Comparison of ENCODE assay signal across 11 cellular contexts in genomic region chr6:87660226-87660886, GRCh38. TPM values are rescaled to one million over a fixed set of nuclear protein-coding genes. Genes with fewer than 3 reads are reported as not detected.
DNase-seq lines count a peak whose midpoint lies in the region; ATAC-seq and TF ChIP-seq lines count a peak whose summit lies in the region.
"Had no signal": no experiment of that assay in that cellular context is flagged by ENCODE, and none has a peak within 500 bp of the region (broad histone marks: within the 10 kb centered on the region; RNA-seq: fewer than 3 reads in every experiment).

No MANE protein-coding gene starts in this region.

- H3K27me3 Mint-ChIP-seq in activated T-cell treated with anti-CD3 and anti-CD28 coated beads, Interleukin-2, amount 50 U/mL, for 24 hours, result no peaks in the 10 kb centered on the region
- H3K27me3 Mint-ChIP-seq in stimulated activated memory B cell treated with anti-CD40 and anti-IgM and Interleukin-4, amounts not matched to agents 10 μg/mL and 1 μg/mL and 100 μg/mL, for 72 hours, result no peaks in the 10 kb centered on the region
- H3K27me3 Mint-ChIP-seq: central memory CD8-positive, alpha-beta T cell had no signal

- no peak for TF ChIP-seq EP300 in ovary (IDR thresholded peaks at IDR 0.05)

- peak; percentile 16 for ATAC-seq in left ventricle myocardium superior
- ATAC-seq in stimulated activated memory B cell treated with anti-CD40 and anti-IgM and Interleukin-4, amounts not matched to agents 10 μg/mL and 1 μg/mL and 100 μg/mL, for 72 hours, result no peak
- ATAC-seq: pancreas had no signal

- H3K36me3 ChIP-seq in adrenal gland (replicated peaks in 1 of 2) (no peaks in the 10 kb centered on the region), testis (ENCODE audit: low read depth, missing control alignments) (no peaks in the 10 kb centered on the region), ovary (no peaks in the 10 kb centered on the region)

- H3K36me3 Mint-ChIP-seq in activated T-cell treated with anti-CD3 and anti-CD28 coated beads, Interleukin-2, amount 50 U/mL, for 24 hours (ENCODE audit: low read depth), result peaks cover 89% of the 10 kb centered on the region
- H3K36me3 Mint-ChIP-seq in stimulated activated memory B cell treated with anti-CD40 and anti-IgM and Interleukin-4, amounts not matched to agents 10 μg/mL and 1 μg/mL and 100 μg/mL, for 72 hours, result peaks cover 24% of the 10 kb centered on the region

- intact Hi-C loops in adrenal gland (cut with DNase I), result no loop called here
- intact Hi-C loops in left ventricle myocardium superior (cut with micrococcal nuclease), result no loop called here
- intact Hi-C loops in testis (cut with DNase I; ENCODE audit: low total_unique reads), result no loop called here
- intact Hi-C loops in ovary (cut with DNase I), result no loop called here

- no peaks in the 10 kb centered on the region for H3K9me3 ChIP-seq in adrenal gland (replicated peaks in 1 of 3)
- no peaks in the 10 kb centered on the region for H3K9me3 ChIP-seq in testis
- no peaks in the 10 kb centered on the region for H3K9me3 ChIP-seq in ovary
- H3K9me3 ChIP-seq: pancreas had no signal

- no peak overlapping the region for H3K4me3 ChIP-seq in adrenal gland
- H3K4me3 ChIP-seq in testis, result no peak overlapping the region
- no peak overlapping the region for H3K4me3 ChIP-seq in ovary
- H3K4me3 ChIP-seq: pancreas had no signal

- TF ChIP-seq CTCF in adrenal gland (IDR thresholded peaks at IDR 0.05), result no peak
- TF ChIP-seq CTCF in testis (IDR thresholded peaks at IDR 0.05), result no peak
- no peak for TF ChIP-seq CTCF in ovary (IDR thresholded peaks at IDR 0.05)

- DNase-seq in activated T-cell treated with anti-CD3 and anti-CD28 coated beads, Interleukin-2, amount 50 U/mL, for 24 hours, result no peak
- DNase-seq in activated T-cell treated with anti-CD3 and anti-CD28 coated beads for 4 hours (no peak), adrenal gland (peak; percentile 42 to 78 (median 72)), left ventricle myocardium superior (no peak), testis (peak; percentile 20), ovary (no peak)
- no peak for DNase-seq in effector CD4-positive, alpha-beta T cell
- DNase-seq: pancreas had no signal

- H3K4me1 Mint-ChIP-seq in activated T-cell treated with anti-CD3 and anti-CD28 coated beads, Interleukin-2, amount 50 U/mL, for 24 hours (ENCODE audit: low read depth), result peaks cover 11% of the 10 kb centered on the region
- no peaks in the 10 kb centered on the region for H3K4me1 Mint-ChIP-seq in stimulated activated memory B cell treated with anti-CD40 and anti-IgM and Interleukin-4, amounts not matched to agents 10 μg/mL and 1 μg/mL and 100 μg/mL, for 72 hours
- H3K4me1 Mint-ChIP-seq: central memory CD8-positive, alpha-beta T cell had no signal

- peak overlapping the region; percentile 57 for H3K27ac Mint-ChIP-seq in activated T-cell treated with anti-CD3 and anti-CD28 coated beads, Interleukin-2, amount 50 U/mL, for 24 hours
- H3K27ac Mint-ChIP-seq in stimulated activated memory B cell treated with anti-CD40 and anti-IgM and Interleukin-4, amounts not matched to agents 10 μg/mL and 1 μg/mL and 100 μg/mL, for 72 hours, result no peak overlapping the region

- TF ChIP-seq POLR2A in adrenal gland (IDR thresholded peaks at IDR 0.05) (no peak), testis (IDR thresholded peaks at IDR 0.05) (no peak), ovary (IDR thresholded peaks at IDR 0.05) (no peak)

- H3K4me3 Mint-ChIP-seq in activated T-cell treated with anti-CD3 and anti-CD28 coated beads, Interleukin-2, amount 50 U/mL, for 24 hours, result no peak overlapping the region
- H3K4me3 Mint-ChIP-seq in stimulated activated memory B cell treated with anti-CD40 and anti-IgM and Interleukin-4, amounts not matched to agents 10 μg/mL and 1 μg/mL and 100 μg/mL, for 72 hours, result no peak overlapping the region
- H3K4me3 Mint-ChIP-seq: central memory CD8-positive, alpha-beta T cell had no signal

- H3K9me3 Mint-ChIP-seq in activated T-cell treated with anti-CD3 and anti-CD28 coated beads, Interleukin-2, amount 50 U/mL, for 24 hours, result no peaks in the 10 kb centered on the region
- no peaks in the 10 kb centered on the region for H3K9me3 Mint-ChIP-seq in stimulated activated memory B cell treated with anti-CD40 and anti-IgM and Interleukin-4, amounts not matched to agents 10 μg/mL and 1 μg/mL and 100 μg/mL, for 72 hours
- H3K9me3 Mint-ChIP-seq: central memory CD8-positive, alpha-beta T cell had no signal

- H3K27ac ChIP-seq in adrenal gland (peak overlapping the region in 3 of 5 donors; percentile 23 to 43 (median 41)), testis (peak overlapping the region; percentile 56 to 63), ovary (no peak overlapping the region)
- H3K27ac ChIP-seq: 22Rv1, pancreas had no signal

- H3K4me1 ChIP-seq in adrenal gland (replicated peaks in 1 of 2), result peaks cover 13 to 17% of the 10 kb centered on the region in 2 donors
- H3K4me1 ChIP-seq in testis, result peaks cover 18% of the 10 kb centered on the region
- peaks cover 1% of the 10 kb centered on the region for H3K4me1 ChIP-seq in ovary (ENCODE audit: insufficient read depth)
- H3K4me1 ChIP-seq: pancreas had no signal

- H3K27me3 ChIP-seq in adrenal gland (no peaks in the 10 kb centered on the region), testis (no peaks in the 10 kb centered on the region), ovary (no peaks in the 10 kb centered on the region)
- H3K27me3 ChIP-seq: pancreas had no signal

RNA-seq across cellular contexts. Expression of gene AKIRIN2, which starts 41.7 kb away (rescaled TPM):
- total RNA-seq in adrenal gland, result 10 to 100 TPM; 23.9 to 70.2 (median 55.5) TPM
- 10 to 100 TPM; 22.8 to 60.0 (median 31.1) TPM for polyA plus RNA-seq in adrenal gland
- total RNA-seq in left ventricle myocardium superior, result 30.7 TPM
- total RNA-seq in testis, result 10 to 100 TPM; 72.5 to 73.5 TPM
- 65.2 TPM for polyA plus RNA-seq in testis (ENCODE audit: insufficient read depth, low read depth, low replicate concordance)
- 10 to 100 TPM; 24.3 to 47.3 (median 43.3) TPM for total RNA-seq in ovary
- 10 to 100 TPM; 34.0 to 53.6 TPM for polyA plus RNA-seq in ovary

Comparison
In these comparisons a context has a peak if more than half of its experiments do, and no peak if none do; other contexts are left out.
1. DNase-seq: peak in adrenal gland (7 of 7) and testis (single experiment); none in activated T-cell treated with anti-CD3 and anti-CD28 coated beads, Interleukin-2, amount 50 U/mL, for 24 hours (single experiment), activated T-cell treated with anti-CD3 and anti-CD28 coated beads for 4 hours (single experiment), left ventricle myocardium superior (single experiment), ovary (0 of 5) and effector CD4-positive, alpha-beta T cell (single experiment).
2. H3K27ac ChIP-seq: peak in adrenal gland (3 of 5) and testis (2 of 2); none in ovary (0 of 2).